Comparison of ENCODE assay signal across 1 cellular context in genomic region chr1:904271-904950, GRCh38.
TF ChIP-seq lines count a peak whose summit lies in the region.

No MANE protein-coding gene starts in this region.

TF ChIP-seq in K562, 482 proteins besides CTCF, POLR2A, EP300 and RAD21 (continued from another document and continues in another):
- TF ChIP-seq, protein P1, sequence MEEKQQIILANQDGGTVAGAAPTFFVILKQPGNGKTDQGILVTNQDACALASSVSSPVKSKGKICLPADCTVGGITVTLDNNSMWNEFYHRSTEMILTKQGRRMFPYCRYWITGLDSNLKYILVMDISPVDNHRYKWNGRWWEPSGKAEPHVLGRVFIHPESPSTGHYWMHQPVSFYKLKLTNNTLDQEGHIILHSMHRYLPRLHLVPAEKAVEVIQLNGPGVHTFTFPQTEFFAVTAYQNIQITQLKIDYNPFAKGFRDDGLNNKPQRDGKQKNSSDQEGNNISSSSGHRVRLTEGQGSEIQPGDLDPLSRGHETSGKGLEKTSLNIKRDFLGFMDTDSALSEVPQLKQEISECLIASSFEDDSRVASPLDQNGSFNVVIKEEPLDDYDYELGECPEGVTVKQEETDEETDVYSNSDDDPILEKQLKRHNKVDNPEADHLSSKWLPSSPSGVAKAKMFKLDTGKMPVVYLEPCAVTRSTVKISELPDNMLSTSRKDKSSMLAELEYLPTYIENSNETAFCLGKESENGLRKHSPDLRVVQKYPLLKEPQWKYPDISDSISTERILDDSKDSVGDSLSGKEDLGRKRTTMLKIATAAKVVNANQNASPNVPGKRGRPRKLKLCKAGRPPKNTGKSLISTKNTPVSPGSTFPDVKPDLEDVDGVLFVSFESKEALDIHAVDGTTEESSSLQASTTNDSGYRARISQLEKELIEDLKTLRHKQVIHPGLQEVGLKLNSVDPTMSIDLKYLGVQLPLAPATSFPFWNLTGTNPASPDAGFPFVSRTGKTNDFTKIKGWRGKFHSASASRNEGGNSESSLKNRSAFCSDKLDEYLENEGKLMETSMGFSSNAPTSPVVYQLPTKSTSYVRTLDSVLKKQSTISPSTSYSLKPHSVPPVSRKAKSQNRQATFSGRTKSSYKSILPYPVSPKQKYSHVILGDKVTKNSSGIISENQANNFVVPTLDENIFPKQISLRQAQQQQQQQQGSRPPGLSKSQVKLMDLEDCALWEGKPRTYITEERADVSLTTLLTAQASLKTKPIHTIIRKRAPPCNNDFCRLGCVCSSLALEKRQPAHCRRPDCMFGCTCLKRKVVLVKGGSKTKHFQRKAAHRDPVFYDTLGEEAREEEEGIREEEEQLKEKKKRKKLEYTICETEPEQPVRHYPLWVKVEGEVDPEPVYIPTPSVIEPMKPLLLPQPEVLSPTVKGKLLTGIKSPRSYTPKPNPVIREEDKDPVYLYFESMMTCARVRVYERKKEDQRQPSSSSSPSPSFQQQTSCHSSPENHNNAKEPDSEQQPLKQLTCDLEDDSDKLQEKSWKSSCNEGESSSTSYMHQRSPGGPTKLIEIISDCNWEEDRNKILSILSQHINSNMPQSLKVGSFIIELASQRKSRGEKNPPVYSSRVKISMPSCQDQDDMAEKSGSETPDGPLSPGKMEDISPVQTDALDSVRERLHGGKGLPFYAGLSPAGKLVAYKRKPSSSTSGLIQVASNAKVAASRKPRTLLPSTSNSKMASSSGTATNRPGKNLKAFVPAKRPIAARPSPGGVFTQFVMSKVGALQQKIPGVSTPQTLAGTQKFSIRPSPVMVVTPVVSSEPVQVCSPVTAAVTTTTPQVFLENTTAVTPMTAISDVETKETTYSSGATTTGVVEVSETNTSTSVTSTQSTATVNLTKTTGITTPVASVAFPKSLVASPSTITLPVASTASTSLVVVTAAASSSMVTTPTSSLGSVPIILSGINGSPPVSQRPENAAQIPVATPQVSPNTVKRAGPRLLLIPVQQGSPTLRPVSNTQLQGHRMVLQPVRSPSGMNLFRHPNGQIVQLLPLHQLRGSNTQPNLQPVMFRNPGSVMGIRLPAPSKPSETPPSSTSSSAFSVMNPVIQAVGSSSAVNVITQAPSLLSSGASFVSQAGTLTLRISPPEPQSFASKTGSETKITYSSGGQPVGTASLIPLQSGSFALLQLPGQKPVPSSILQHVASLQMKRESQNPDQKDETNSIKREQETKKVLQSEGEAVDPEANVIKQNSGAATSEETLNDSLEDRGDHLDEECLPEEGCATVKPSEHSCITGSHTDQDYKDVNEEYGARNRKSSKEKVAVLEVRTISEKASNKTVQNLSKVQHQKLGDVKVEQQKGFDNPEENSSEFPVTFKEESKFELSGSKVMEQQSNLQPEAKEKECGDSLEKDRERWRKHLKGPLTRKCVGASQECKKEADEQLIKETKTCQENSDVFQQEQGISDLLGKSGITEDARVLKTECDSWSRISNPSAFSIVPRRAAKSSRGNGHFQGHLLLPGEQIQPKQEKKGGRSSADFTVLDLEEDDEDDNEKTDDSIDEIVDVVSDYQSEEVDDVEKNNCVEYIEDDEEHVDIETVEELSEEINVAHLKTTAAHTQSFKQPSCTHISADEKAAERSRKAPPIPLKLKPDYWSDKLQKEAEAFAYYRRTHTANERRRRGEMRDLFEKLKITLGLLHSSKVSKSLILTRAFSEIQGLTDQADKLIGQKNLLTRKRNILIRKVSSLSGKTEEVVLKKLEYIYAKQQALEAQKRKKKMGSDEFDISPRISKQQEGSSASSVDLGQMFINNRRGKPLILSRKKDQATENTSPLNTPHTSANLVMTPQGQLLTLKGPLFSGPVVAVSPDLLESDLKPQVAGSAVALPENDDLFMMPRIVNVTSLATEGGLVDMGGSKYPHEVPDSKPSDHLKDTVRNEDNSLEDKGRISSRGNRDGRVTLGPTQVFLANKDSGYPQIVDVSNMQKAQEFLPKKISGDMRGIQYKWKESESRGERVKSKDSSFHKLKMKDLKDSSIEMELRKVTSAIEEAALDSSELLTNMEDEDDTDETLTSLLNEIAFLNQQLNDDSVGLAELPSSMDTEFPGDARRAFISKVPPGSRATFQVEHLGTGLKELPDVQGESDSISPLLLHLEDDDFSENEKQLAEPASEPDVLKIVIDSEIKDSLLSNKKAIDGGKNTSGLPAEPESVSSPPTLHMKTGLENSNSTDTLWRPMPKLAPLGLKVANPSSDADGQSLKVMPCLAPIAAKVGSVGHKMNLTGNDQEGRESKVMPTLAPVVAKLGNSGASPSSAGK (IDR thresholded peaks at IDR 0.05), result peak; percentile 91
- TF ChIP-seq THAP12 (CRISPR knock-in tag; IDR thresholded peaks at IDR 0.05) (0 out of 2 replicates have a peak, but pooled peaks have one; percentile 60), MBD2 (IDR thresholded peaks at IDR 0.05; ENCODE audit: borderline replicate concordance, low read depth) (peak; percentile 50; the same call in 1 of the 2 replicates), MCM3 (IDR thresholded peaks at IDR 0.05) (no peak), MCM7 (IDR thresholded peaks at IDR 0.05) (no peak), E2F1 (CRISPR knock-in tag; IDR thresholded peaks at IDR 0.05) (no peak), ZNF778 (CRISPR knock-in tag; IDR thresholded peaks at IDR 0.05) (no peak), SOX6 (IDR thresholded peaks at IDR 0.05) (peak; percentile 64; the same call in 1 of the 2 replicates), ATF2 (CRISPR knock-in tag; IDR thresholded peaks at IDR 0.05) (peak; percentile 58; the same call in 1 of the 2 replicates), NFIC (IDR thresholded peaks at IDR 0.05) (peak; percentile 39; the same call in 1 of the 2 replicates), SMARCA4 (IDR thresholded peaks at IDR 0.05) (no peak), MTA2 (IDR thresholded peaks at IDR 0.05; ENCODE audit: low read depth) (no peak), CBX3 (IDR thresholded peaks at IDR 0.05; ENCODE audit: borderline replicate concordance in 1 of 2, low read length in 2 of 2) (peak in 1 of 2 experiments; percentile 80; a peak in 2 of 3 replicates), SMARCA5 (IDR thresholded peaks at IDR 0.05) (no peak), RHOXF2B (CRISPR knock-in tag; conservative IDR thresholded peaks at IDR 0.05) (no peak), XRCC5 (IDR thresholded peaks at IDR 0.05; ENCODE audit: low read depth, low read length) (peak; percentile 86), ZNF146 (CRISPR knock-in tag; IDR thresholded peaks at IDR 0.05; ENCODE audit: unreplicated experiment) (no peak), HIVEP1 (CRISPR knock-in tag; IDR thresholded peaks at IDR 0.05) (no peak), THRA (IDR thresholded peaks at IDR 0.05) (no peak), SRSF7 (optimal IDR thresholded peaks at IDR 0.05; ENCODE audit: low read depth, low read length) (no peak), ETV1 (tag; conservative IDR thresholded peaks at IDR 0.05; ENCODE audit: low read depth) (no peak), KLF16 (IDR thresholded peaks at IDR 0.05) (0 out of 2 replicates have a peak, but pooled peaks have one; percentile 35), SIX5 (IDR thresholded peaks at IDR 0.05; ENCODE audit: borderline replicate concordance in 1 of 2, insufficient read depth in 1 of 2, low read depth in 1 of 2, low read length in 2 of 2) (no peak), RFX1 (IDR thresholded peaks at IDR 0.05) (no peak), NR1H2 (CRISPR knock-in tag; IDR thresholded peaks at IDR 0.05) (no peak), ZNF384 (IDR thresholded peaks at IDR 0.05; ENCODE audit: low read depth, low read length) (no peak), CREB5 (CRISPR knock-in tag; IDR thresholded peaks at IDR 0.05) (no peak), GABPB2 (CRISPR knock-in tag; conservative IDR thresholded peaks at IDR 0.05) (no peak), SAFB (IDR thresholded peaks at IDR 0.05; ENCODE audit: borderline replicate concordance, low read depth, low read length) (peak; percentile 77), KDM5B (IDR thresholded peaks at IDR 0.05; ENCODE audit: insufficient replicate concordance, low read depth, low read length) (peak; percentile 71), WHSC1 (IDR thresholded peaks at IDR 0.05; ENCODE audit: low read length) (no peak)
- TF ChIP-seq, protein P2, sequence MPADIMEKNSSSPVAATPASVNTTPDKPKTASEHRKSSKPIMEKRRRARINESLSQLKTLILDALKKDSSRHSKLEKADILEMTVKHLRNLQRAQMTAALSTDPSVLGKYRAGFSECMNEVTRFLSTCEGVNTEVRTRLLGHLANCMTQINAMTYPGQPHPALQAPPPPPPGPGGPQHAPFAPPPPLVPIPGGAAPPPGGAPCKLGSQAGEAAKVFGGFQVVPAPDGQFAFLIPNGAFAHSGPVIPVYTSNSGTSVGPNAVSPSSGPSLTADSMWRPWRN (IDR thresholded peaks at IDR 0.05; ENCODE audit: low read depth), result no peak
- TF ChIP-seq, protein P3, sequence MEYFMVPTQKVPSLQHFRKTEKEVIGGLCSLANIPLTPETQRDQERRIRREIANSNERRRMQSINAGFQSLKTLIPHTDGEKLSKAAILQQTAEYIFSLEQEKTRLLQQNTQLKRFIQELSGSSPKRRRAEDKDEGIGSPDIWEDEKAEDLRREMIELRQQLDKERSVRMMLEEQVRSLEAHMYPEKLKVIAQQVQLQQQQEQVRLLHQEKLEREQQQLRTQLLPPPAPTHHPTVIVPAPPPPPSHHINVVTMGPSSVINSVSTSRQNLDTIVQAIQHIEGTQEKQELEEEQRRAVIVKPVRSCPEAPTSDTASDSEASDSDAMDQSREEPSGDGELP (CRISPR knock-in tag; IDR thresholded peaks at IDR 0.05; ENCODE audit: borderline replicate concordance), result peak; percentile 57; the same call in 1 of the 2 replicates
- TF ChIP-seq, protein P4, sequence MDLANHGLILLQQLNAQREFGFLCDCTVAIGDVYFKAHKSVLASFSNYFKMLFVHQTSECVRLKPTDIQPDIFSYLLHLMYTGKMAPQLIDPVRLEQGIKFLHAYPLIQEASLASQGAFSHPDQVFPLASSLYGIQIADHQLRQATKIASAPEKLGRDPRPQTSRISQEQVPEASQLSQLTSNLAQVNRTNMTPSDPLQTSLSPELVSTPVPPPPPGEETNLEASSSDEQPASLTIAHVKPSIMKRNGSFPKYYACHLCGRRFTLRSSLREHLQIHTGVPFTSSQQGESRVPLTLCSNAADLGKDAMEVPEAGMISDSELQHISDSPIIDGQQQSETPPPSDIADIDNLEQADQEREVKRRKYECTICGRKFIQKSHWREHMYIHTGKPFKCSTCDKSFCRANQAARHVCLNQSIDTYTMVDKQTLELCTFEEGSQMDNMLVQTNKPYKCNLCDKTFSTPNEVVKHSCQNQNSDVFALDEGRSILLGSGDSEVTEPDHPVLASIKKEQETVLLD (IDR thresholded peaks at IDR 0.05), result no peak
- TF ChIP-seq, protein P5, sequence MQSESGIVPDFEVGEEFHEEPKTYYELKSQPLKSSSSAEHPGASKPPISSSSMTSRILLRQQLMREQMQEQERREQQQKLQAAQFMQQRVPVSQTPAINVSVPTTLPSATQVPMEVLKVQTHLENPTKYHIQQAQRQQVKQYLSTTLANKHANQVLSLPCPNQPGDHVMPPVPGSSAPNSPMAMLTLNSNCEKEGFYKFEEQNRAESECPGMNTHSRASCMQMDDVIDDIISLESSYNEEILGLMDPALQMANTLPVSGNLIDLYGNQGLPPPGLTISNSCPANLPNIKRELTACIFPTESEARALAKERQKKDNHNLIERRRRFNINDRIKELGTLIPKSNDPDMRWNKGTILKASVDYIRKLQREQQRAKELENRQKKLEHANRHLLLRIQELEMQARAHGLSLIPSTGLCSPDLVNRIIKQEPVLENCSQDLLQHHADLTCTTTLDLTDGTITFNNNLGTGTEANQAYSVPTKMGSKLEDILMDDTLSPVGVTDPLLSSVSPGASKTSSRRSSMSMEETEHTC (IDR thresholded peaks at IDR 0.05), result no peak
